Comparison of ENCODE assay signal across 8 cellular contexts in the genomic region with DNA sequence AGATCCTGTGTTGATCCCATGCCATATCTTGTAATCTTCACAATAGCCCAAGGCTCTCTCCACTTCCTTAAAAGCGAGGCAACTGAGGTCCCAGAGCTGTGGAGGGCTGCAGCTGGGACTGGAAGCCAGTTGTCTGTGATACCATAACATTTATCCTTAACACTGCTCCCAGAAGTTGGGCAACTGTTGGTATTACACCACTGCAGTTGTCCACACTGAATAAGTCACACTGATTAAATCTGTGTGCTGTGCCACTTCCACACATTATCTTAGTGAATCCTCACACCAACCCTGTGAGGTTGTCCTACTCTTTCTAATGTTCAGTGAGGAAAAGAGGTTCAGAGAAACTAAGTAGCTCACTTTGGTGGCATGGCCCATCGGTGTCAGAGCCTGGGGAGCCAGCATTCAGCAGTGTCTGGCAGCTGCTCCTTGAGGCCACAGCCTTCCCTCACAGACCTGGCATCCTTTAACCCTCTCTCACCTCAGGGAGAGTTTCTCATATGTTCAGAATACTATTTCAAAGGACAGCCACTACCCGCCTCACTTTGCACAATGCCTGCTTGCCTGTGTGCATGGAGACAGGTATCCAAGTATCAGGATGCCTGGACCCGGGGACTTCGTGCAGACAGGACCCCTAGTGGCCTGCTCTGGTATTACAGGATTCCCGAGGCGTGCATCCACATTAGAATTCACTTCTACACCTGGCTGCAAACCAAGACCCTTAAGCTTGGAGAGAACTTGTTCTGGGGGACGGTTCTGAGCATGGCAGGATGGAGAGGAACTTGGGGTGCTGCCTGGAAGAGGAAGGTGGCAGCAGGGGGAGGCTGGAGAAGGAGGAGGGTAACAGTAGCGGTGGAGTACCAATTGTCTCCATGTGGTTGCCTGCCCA.
A peak's percentile ranks its signal among the peaks of the same experiment; 100 is the strongest.
DNase-seq lines count a peak whose midpoint lies in the region; ATAC-seq and TF ChIP-seq lines count a peak whose summit lies in the region.

No MANE protein-coding gene starts in this region.

- in situ Hi-C loops in astrocyte of the spinal cord (cut with HindIII; ENCODE audit: low sequenced_read_pairs) = no loop called here

- H3K9me3 ChIP-seq in SK-N-SH = no peaks in the 10 kb centered on the region
- no peaks in the 10 kb centered on the region for H3K9me3 ChIP-seq in spleen

- TF ChIP-seq RAD21 in SK-N-SH (IDR thresholded peaks at IDR 0.05; ENCODE audit: low read length) = peak; percentile 85

- H3K27ac ChIP-seq in KMS-11 (no peak overlapping the region), SK-N-SH (ENCODE audit: low read depth in 2 of 2, low read length in 1 of 2) (no peak overlapping the region), spleen (no peak overlapping the region)

- H3K9ac ChIP-seq in KMS-11 = no peak overlapping the region
- H3K9ac ChIP-seq in SK-N-SH = no peak overlapping the region

- H3K4me2 ChIP-seq in KMS-11 (no peak overlapping the region), SK-N-SH (no peak overlapping the region)

- no peaks in the 10 kb centered on the region for H3K9me2 ChIP-seq in SK-N-SH

- H3K4me3 Mint-ChIP-seq in stimulated activated memory B cell treated with anti-CD40 and anti-IgM and Interleukin-4, amounts not matched to agents 10 μg/mL and 1 μg/mL and 100 μg/mL, for 72 hours = no peak overlapping the region

- intact Hi-C loops in spleen (cut with DNase I; ENCODE audit: low total_unique reads) = loop anchor here (10.0 kb wide), 1 partner anchor 287 kb away; a partner anchor contains a TSS

- H3K27me3 ChIP-seq in KMS-11 (ENCODE audit: insufficient read depth, low read depth) (no peaks in the 10 kb centered on the region), SK-N-SH (ENCODE audit: insufficient read depth) (no peaks in the 10 kb centered on the region), spleen (replicated peaks in 1 of 7) (peaks cover 0 to 51% (median 3%) of the 10 kb centered on the region in 7 donors)

- H3K4me1 ChIP-seq in KMS-11 (ENCODE audit: low read depth, poor library complexity, severe bottlenecking) (no peaks in the 10 kb centered on the region), SK-N-SH (ENCODE audit: control insufficient read depth in 1 of 2, insufficient read depth in 2 of 2, low read depth in 1 of 2, low read length in 1 of 2) (peaks cover 0 to 18% of the 10 kb centered on the region in 2 experiments; a peak in 1 of 4 replicates), spleen (peaks cover 0 to 5% (median 0%) of the 10 kb centered on the region in 6 donors)

- POLR2A ChIA-PET in SK-N-SH (lab: Yijun Ruan, JAX) = no interaction called here

- H3F3A ChIP-seq in SK-N-SH (replicated peaks; ENCODE audit: insufficient read depth) = peaks cover under 1% of the 10 kb centered on the region

- no peak overlapping the region for H2AFZ ChIP-seq in KMS-11 (ENCODE audit: low read depth)
- no peak overlapping the region for H2AFZ ChIP-seq in SK-N-SH (ENCODE audit: low read depth)

- DNase-seq in ELR (ENCODE audit: low read depth) = peak; percentile 61
- DNase-seq in SK-N-SH = peak; percentile 83
- peak; percentile 54 for DNase-seq in astrocyte of the spinal cord (ENCODE audit: low read depth, low spot score)
- DNase-seq in iPS-NIHi11 (ENCODE audit: low spot score) = peak; percentile 86
- no peak for DNase-seq in spleen

- 24% methylated on average over 9 of the region's 9 CpGs for WGBS in SK-N-SH (ENCODE audit: low lambda C conversion rate)
- 25 to 30% (median 28%) methylated on average over 9 of the region's 9 CpGs for WGBS in spleen, 5 donors

- H3K79me2 ChIP-seq in KMS-11 (ENCODE audit: insufficient read depth, low read depth) (no peaks in the 10 kb centered on the region), SK-N-SH (ENCODE audit: insufficient read depth) (no peaks in the 10 kb centered on the region)

- CTCF ChIA-PET in SK-N-SH (lab: Yijun Ruan, JAX) = interaction anchor here (0.6 to 3.7 kb wide), 78 partner anchors 9 to 392 kb away, joined by 3 to 58 read pairs (median 5); a partner anchor contains a TSS

- no peaks in the 10 kb centered on the region for H3K36me3 Mint-ChIP-seq in stimulated activated memory B cell treated with anti-CD40 and anti-IgM and Interleukin-4, amounts not matched to agents 10 μg/mL and 1 μg/mL and 100 μg/mL, for 72 hours

- TF ChIP-seq CTCF in KMS-11 (conservative IDR thresholded peaks at IDR 0.05; ENCODE audit: low read depth, low read length) = peak; percentile 90
- peak; percentile 80 for TF ChIP-seq CTCF in SK-N-SH (IDR thresholded peaks at IDR 0.05)
- TF ChIP-seq CTCF in astrocyte of the spinal cord (IDR thresholded peaks at IDR 0.05; ENCODE audit: low read depth, low read length) = peak; percentile 96
- TF ChIP-seq CTCF in spleen (IDR thresholded peaks at IDR 0.05 in 8 of 11, conservative IDR thresholded peaks at IDR 0.05 in 3 of 11) = peak; percentile 48 to 90 (median 83)

- H3K27me3 Mint-ChIP-seq in stimulated activated memory B cell treated with anti-CD40 and anti-IgM and Interleukin-4, amounts not matched to agents 10 μg/mL and 1 μg/mL and 100 μg/mL, for 72 hours = peaks cover 52% of the 10 kb centered on the region

- TF ChIP-seq EP300 in SK-N-SH (IDR thresholded peaks at IDR 0.05; ENCODE audit: borderline replicate concordance in 1 of 2, low read depth in 1 of 2, low read length in 1 of 2) = no peak

- H3K36me3 ChIP-seq in KMS-11 (ENCODE audit: insufficient read depth) (no peaks in the 10 kb centered on the region), SK-N-SH (replicated peaks in 1 of 2; ENCODE audit: control insufficient read depth in 1 of 2, insufficient read depth in 2 of 2, low read length in 1 of 2) (no peaks in the 10 kb centered on the region), spleen (no peaks in the 10 kb centered on the region)

- no peak overlapping the region for H3K4me3 ChIP-seq in KMS-11 (IDR thresholded peaks at IDR 0.05; ENCODE audit: insufficient read depth, low read depth, low read length)
- H3K4me3 ChIP-seq in SK-N-SH (ENCODE audit: low read depth in 2 of 2, low read length in 1 of 2) = no peak overlapping the region; a peak in 1 of 4 replicates
- no peak overlapping the region for H3K4me3 ChIP-seq in astrocyte of the spinal cord (ENCODE audit: low read depth, low read length)
- no peak overlapping the region for H3K4me3 ChIP-seq in spleen

- H3K4me1 Mint-ChIP-seq in stimulated activated memory B cell treated with anti-CD40 and anti-IgM and Interleukin-4, amounts not matched to agents 10 μg/mL and 1 μg/mL and 100 μg/mL, for 72 hours = peaks cover 6% of the 10 kb centered on the region

- no peaks in the 10 kb centered on the region for H3K9me3 Mint-ChIP-seq in stimulated activated memory B cell treated with anti-CD40 and anti-IgM and Interleukin-4, amounts not matched to agents 10 μg/mL and 1 μg/mL and 100 μg/mL, for 72 hours

- H4K20me1 ChIP-seq in KMS-11 (ENCODE audit: insufficient read depth) (no peaks in the 10 kb centered on the region), SK-N-SH (ENCODE audit: insufficient read depth) (no peaks in the 10 kb centered on the region)

- no peak overlapping the region for H3K27ac Mint-ChIP-seq in stimulated activated memory B cell treated with anti-CD40 and anti-IgM and Interleukin-4, amounts not matched to agents 10 μg/mL and 1 μg/mL and 100 μg/mL, for 72 hours

- no peak for TF ChIP-seq POLR2A in spleen (IDR thresholded peaks at IDR 0.05)

- ATAC-seq in GM21423 (IDR thresholded peaks at IDR 0.05; ENCODE audit: unreplicated experiment) = no peak
- ATAC-seq in stimulated activated memory B cell treated with anti-CD40 and anti-IgM and Interleukin-4, amounts not matched to agents 10 μg/mL and 1 μg/mL and 100 μg/mL, for 72 hours = no peak

TF ChIP-seq in SK-N-SH, 30 proteins besides CTCF, POLR2A, EP300 and RAD21:
- no peak for TF ChIP-seq TCF12 (IDR thresholded peaks at IDR 0.05)
- peak; percentile 73 for TF ChIP-seq SMC3 (IDR thresholded peaks at IDR 0.05; ENCODE audit: low read depth, low read length)
- TF ChIP-seq MXI1 (IDR thresholded peaks at IDR 0.05; ENCODE audit: low read depth, low read length) = 0 out of 2 replicates have a peak, but pooled peaks have one; percentile 28
- TF ChIP-seq SIN3A (IDR thresholded peaks at IDR 0.05; ENCODE audit: borderline replicate concordance, low read depth, low read length) = no peak
- TF ChIP-seq, protein P1, sequence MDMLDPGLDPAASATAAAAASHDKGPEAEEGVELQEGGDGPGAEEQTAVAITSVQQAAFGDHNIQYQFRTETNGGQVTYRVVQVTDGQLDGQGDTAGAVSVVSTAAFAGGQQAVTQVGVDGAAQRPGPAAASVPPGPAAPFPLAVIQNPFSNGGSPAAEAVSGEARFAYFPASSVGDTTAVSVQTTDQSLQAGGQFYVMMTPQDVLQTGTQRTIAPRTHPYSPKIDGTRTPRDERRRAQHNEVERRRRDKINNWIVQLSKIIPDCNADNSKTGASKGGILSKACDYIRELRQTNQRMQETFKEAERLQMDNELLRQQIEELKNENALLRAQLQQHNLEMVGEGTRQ (IDR thresholded peaks at IDR 0.05; ENCODE audit: borderline replicate concordance, low read depth, low read length) = no peak
